Comparison of ENCODE assay signal across 8 cellular contexts in the genomic region with DNA sequence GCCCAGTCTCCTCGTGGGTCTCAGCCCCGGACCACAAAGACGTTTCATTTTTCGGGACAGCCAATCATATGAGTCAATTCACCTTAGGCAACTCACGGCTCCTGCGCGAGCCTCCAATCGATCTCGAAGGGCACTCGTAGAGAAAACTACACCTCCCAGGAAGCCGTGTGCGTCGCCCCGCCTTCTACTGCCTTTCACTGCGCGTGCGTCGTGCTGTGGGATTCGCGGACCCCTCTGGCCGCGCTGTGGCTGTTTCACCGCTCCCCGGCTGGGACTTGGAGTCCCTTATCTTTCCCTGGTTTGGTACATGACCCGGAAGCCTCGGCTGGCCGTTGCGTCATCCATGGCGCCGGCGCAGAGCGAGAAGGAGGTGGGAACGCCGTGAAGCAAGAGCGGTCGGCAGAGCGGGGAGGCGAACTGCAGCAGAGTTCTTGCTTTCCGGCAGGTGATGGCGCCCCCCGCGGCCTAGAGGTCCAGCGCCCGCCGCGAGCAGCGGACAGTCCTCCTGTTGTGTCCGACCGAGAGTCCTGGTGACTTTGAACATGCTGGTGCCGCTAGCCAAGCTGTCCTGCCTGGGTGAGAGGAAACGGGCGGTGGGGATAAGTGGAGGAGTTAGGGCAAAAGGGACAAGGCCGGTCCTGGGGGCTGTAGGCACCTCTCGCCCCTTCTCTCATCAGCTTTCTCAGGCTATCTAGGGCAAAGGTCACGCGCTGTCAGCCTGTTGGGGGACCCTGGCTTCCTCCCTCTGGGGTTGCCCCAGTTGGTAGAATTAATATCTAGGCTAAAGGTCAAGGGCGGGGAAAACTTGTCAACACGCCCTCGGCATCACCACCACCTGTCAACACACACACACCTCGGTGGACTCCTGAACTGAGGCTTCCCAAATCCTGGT. TPM values are rescaled to one million over a fixed set of nuclear protein-coding genes. Genes with fewer than 3 reads are reported as not detected.
DNase-seq lines count a peak whose midpoint lies in the region; ATAC-seq, FAIRE-seq and TF ChIP-seq lines count a peak whose summit lies in the region.

Gene ETFDH, plus strand, starts transcription at position 382 of the 892 bp plus-strand sequence. Its CDS starts 161 bp downstream, at position 543.

- H3K79me2 ChIP-seq in trophoblast cell (ENCODE audit: control insufficient read depth, insufficient read depth, low read length, poor library complexity) = peaks cover 4% of the 10 kb centered on the region

- H3K9ac ChIP-seq in trophoblast cell (ENCODE audit: low read length) = peak within 1 kb of the TSS; percentile 75

- H2BK120ac ChIP-seq in trophoblast cell (ENCODE audit: insufficient read depth, low read length, poor library complexity) = peak within 1 kb of the TSS; percentile 14

- peak within 1 kb of the TSS; percentile 77 for H3K4me2 ChIP-seq in trophoblast cell (ENCODE audit: low read length)

- peak within 1 kb of the TSS; percentile 40 for H3K18ac ChIP-seq in trophoblast cell (ENCODE audit: low read length)

- H3K4me3 ChIP-seq in adrenal gland (peak within 1 kb of the TSS; percentile 72 to 95 (median 85)), trophoblast cell (ENCODE audit: low read depth, low read length) (peak within 1 kb of the TSS; percentile 96), transverse colon (peak within 1 kb of the TSS; percentile 69 to 82 (median 82))

- H2AK5ac ChIP-seq in trophoblast cell (ENCODE audit: low read length) = no peak within 1 kb of the TSS

- H3K4me1 ChIP-seq in adrenal gland (replicated peaks in 1 of 2) (peaks cover 14 to 18% of the 10 kb centered on the region in 2 donors), trophoblast cell (ENCODE audit: control insufficient read depth in 1 of 2, insufficient read depth in 2 of 2, low read length in 2 of 2) (peaks cover 0 to 3% of the 10 kb centered on the region in 2 experiments), transverse colon (peaks cover 3 to 24% (median 17%) of the 10 kb centered on the region in 4 donors)

- H3K9me3 ChIP-seq in adrenal gland (replicated peaks in 1 of 3) (no peaks in the 10 kb centered on the region), trophoblast cell (ENCODE audit: insufficient read depth, low read depth, low read length) (no peaks in the 10 kb centered on the region), transverse colon (no peaks in the 10 kb centered on the region)

- peak; percentile 43; the same call in 1 of the 2 replicates for TF ChIP-seq POLR2A in GM12892 (IDR thresholded peaks at IDR 0.05; ENCODE audit: low read depth, low read length)
- TF ChIP-seq POLR2A in adrenal gland (IDR thresholded peaks at IDR 0.05) = peak; percentile 87 to 95
- peak; percentile 90 for TF ChIP-seq POLR2A in transverse colon (IDR thresholded peaks at IDR 0.05)

- WGBS in adrenal gland, 4 donors = 0 to 1% (median 0%) methylated on average over 31 to 60 of the region's 60 CpGs
- no CpG with 5 or more reads among the region's 60 CpGs for WGBS in trophoblast cell (ENCODE audit: extremely low coverage, insufficient coverage, insufficient read length)
- WGBS in transverse colon (ENCODE audit: low coverage in 1 of 2), 2 donors = 0% methylated on average over 10 to 58 of the region's 60 CpGs

- TF ChIP-seq CTCF in adrenal gland (IDR thresholded peaks at IDR 0.05) (peak; percentile 53 to 76 (median 64)), transverse colon (IDR thresholded peaks at IDR 0.05) (peak; percentile 51 to 80 (median 62))

- peak within 1 kb of the TSS; percentile 49 for H4K12ac ChIP-seq in trophoblast cell (ENCODE audit: low read depth, low read length)

- intact Hi-C loops in adrenal gland (cut with DNase I) (no loop called here), cardiac septum (cut with DNase I) (loop anchor here (5.0 kb wide), 2 partner anchors 50 to 180 kb away; partner anchors contain the start of gene PPID), transverse colon (cut with DNase I; ENCODE audit: low total_unique reads) (no loop called here)

- H3K27ac ChIP-seq in adrenal gland (peak within 1 kb of the TSS; percentile 74 to 98 (median 95)), trophoblast cell (ENCODE audit: low read depth, low read length) (peak within 1 kb of the TSS; percentile 61), transverse colon (peak within 1 kb of the TSS; percentile 97)

- H3K36me3 ChIP-seq in adrenal gland (replicated peaks in 1 of 2) (no peaks in the 10 kb centered on the region), trophoblast cell (ENCODE audit: control insufficient read depth in 1 of 2, insufficient read depth in 2 of 2, low read length in 2 of 2) (no peaks in the 10 kb centered on the region), transverse colon (no peaks in the 10 kb centered on the region)

- H3K14ac ChIP-seq in trophoblast cell (ENCODE audit: low read length) = peak within 1 kb of the TSS; percentile 64

- no peaks in the 10 kb centered on the region for H3K27me3 ChIP-seq in adrenal gland
- H3K27me3 ChIP-seq in trophoblast cell (ENCODE audit: insufficient read depth, low read length) = no peaks in the 10 kb centered on the region
- no peaks in the 10 kb centered on the region for H3K27me3 ChIP-seq in transverse colon

- ATAC-seq in HG02852 (IDR thresholded peaks at IDR 0.05; ENCODE audit: unreplicated experiment) = peak; percentile 84

- H2BK5ac ChIP-seq in trophoblast cell (ENCODE audit: low read depth, low read length, poor library complexity) = peak within 1 kb of the TSS; percentile 42

- H2AFZ ChIP-seq in trophoblast cell (ENCODE audit: insufficient read depth, low read length, poor library complexity) = peak within 1 kb of the TSS; percentile 86

- peak within 1 kb of the TSS; percentile 68 for H4K8ac ChIP-seq in trophoblast cell (ENCODE audit: low read depth, low read length)

- H2BK12ac ChIP-seq in trophoblast cell (ENCODE audit: low read length) = no peak within 1 kb of the TSS

- FAIRE-seq in GM12892 (lab: Jason Lieb, UNC) = peak; percentile 95

- DNase-seq in GM12892 (ENCODE audit: insufficient read length) = peak; percentile 82
- peak; percentile 96 for DNase-seq in NCI-H1436 treated with DMSO at 0.1 percent for 48 hours (lab: John Stamatoyannopoulos, UW)
- DNase-seq in T-helper 1 cell = peak; percentile 96 to 100 (median 97)
- peak; percentile 98 to 100 (median 99) for DNase-seq in adrenal gland
- DNase-seq in cardiac septum (ENCODE audit: low spot score) = peak; percentile 99
- DNase-seq in trophoblast cell = peak; percentile 99 to 100
- DNase-seq in transverse colon = peak; percentile 99

- in situ Hi-C loops in transverse colon (cut with MboI; ENCODE audit: low pct_ligation_motif_present in 1 of 4, low pct_unique_long_range_greater_than_20kb in 1 of 4, low sequenced_read_pairs in 3 of 4) = no loop called here

- peaks cover 6% of the 10 kb centered on the region for H3K79me1 ChIP-seq in trophoblast cell (ENCODE audit: low read length)

- peak within 1 kb of the TSS; percentile 46 for H4K91ac ChIP-seq in trophoblast cell (ENCODE audit: low read depth, low read length)

- H3K4ac ChIP-seq in trophoblast cell (ENCODE audit: low read depth, low read length) = peak within 1 kb of the TSS; percentile 18

- no peak within 1 kb of the TSS for H3K23ac ChIP-seq in trophoblast cell (ENCODE audit: low read length)

- peak; percentile 40 for TF ChIP-seq EP300 in transverse colon (IDR thresholded peaks at IDR 0.05; ENCODE audit: low read depth)

RNA-seq across cellular contexts. Expression of gene ETFDH, which starts in this region (rescaled TPM):
- 16.3 TPM for polyA plus RNA-seq in GM12892 (2012; ENCODE audit: missing spikeins)
- total RNA-seq in adrenal gland (10 to 100 TPM; 54.9 to 97.4 (median 86.4) TPM), cardiac septum (131 TPM), transverse colon (100 to 1,000 TPM in 2 of 4 donors, 10 to 100 TPM in 2; 19.5 to 144 (median 88.5) TPM)
- polyA plus RNA-seq in adrenal gland = 100 to 1,000 TPM in 1 of 3 donors, 10 to 100 TPM in 2; 22.7 to 166 (median 41.2) TPM
- 10.1 and 11.8 TPM in 2 replicates for polyA plus RNA-seq in trophoblast cell (2013)

Comparison
In these comparisons a context has a peak if more than half of its experiments do, and no peak if none do; other contexts are left out.
1. Peak in every context shown above with its lines: DNase-seq, ATAC-seq, H3K4me3 ChIP-seq and H3K27ac ChIP-seq.